ENCODE assay signal across 8 cellular contexts in the genomic region with DNA sequence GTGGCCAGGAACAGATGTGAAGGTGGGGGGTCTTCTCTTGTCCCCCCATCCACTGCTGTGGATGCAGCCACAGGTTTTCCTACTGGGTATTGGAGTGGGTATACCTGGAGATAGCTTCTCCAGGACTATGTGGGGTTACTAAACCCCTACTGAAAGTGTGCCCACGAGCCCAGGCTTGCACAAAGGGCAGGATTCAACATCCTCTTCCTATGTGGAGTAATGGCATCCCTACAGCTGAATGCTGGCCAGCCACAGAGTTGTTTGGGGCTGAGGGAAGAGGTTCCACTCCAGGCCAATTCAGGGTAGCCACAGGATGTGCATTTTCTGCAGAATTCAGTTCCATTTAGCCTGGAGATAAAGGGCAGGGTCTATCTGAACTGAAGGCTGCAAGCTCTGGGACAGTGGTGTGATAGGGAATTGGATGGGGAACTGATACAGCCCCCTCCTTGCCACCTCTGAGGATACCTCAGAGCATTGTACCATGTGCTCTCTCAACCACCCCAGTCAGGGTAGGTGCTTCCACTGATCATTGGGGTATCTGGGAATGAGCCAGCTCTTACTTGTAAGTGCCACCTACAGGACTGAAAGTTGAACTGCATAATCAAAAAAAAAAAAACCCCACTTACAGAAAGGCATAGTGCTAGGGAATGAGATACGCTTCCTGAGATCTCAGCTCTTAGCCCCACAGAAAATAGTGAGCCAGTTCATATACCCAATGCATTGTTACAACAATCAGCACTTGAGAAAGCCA.
DNase-seq lines count a peak whose midpoint lies in the region; ATAC-seq and TF ChIP-seq lines count a peak whose summit lies in the region.

No MANE protein-coding gene starts in this region.

- WGBS in transverse colon (ENCODE audit: low coverage in 1 of 2), 2 donors = 73 to 100% methylated on average over 1 to 2 of the region's 2 CpGs

- H3K9me3 Mint-ChIP-seq in activated naive CD8-positive, alpha-beta T cell treated with anti-CD3 and anti-CD28 coated beads, Interleukin-2, amount 50 U/mL, for 24 hours = no peaks in the 10 kb centered on the region
- H3K9me3 Mint-ChIP-seq in activated naive CD8-positive, alpha-beta T cell treated with anti-CD3 and anti-CD28 coated beads for 36 hours = peaks cover 3% of the 10 kb centered on the region

- no peaks in the 10 kb centered on the region for H3K36me3 Mint-ChIP-seq in activated naive CD8-positive, alpha-beta T cell treated with anti-CD3 and anti-CD28 coated beads, Interleukin-2, amount 50 U/mL, for 24 hours (ENCODE audit: low read depth)
- no peaks in the 10 kb centered on the region for H3K36me3 Mint-ChIP-seq in activated naive CD8-positive, alpha-beta T cell treated with anti-CD3 and anti-CD28 coated beads for 36 hours

- TF ChIP-seq CTCF in LNCAP (IDR thresholded peaks at IDR 0.05) (peak; percentile 40; the same call in 1 of the 2 replicates), transverse colon (IDR thresholded peaks at IDR 0.05) (peak in 3 of 5 experiments; percentile 17 to 25 (median 18))

- H3K27ac ChIP-seq in transverse colon = no peak overlapping the region

- H3K9me3 ChIP-seq in transverse colon = no peaks in the 10 kb centered on the region

- H3K4me1 ChIP-seq in transverse colon = peaks cover 0 to 4% (median 0%) of the 10 kb centered on the region in 4 donors

- peak; percentile 52 for ATAC-seq in activated naive CD8-positive, alpha-beta T cell treated with anti-CD3 and anti-CD28 coated beads, Interleukin-2, amount 50 U/mL, for 24 hours
- ATAC-seq in GM21381 (IDR thresholded peaks at IDR 0.05; ENCODE audit: unreplicated experiment) = no peak

- H3K27ac Mint-ChIP-seq in activated naive CD8-positive, alpha-beta T cell treated with anti-CD3 and anti-CD28 coated beads, Interleukin-2, amount 50 U/mL, for 24 hours = no peak overlapping the region
- H3K27ac Mint-ChIP-seq in activated naive CD8-positive, alpha-beta T cell treated with anti-CD3 and anti-CD28 coated beads for 36 hours = no peak overlapping the region

- H3K36me3 ChIP-seq in transverse colon = no peaks in the 10 kb centered on the region

- H3K27me3 ChIP-seq in transverse colon = no peaks in the 10 kb centered on the region

- intact Hi-C loops in transverse colon (cut with DNase I; ENCODE audit: low total_unique reads) = no loop called here

- TF ChIP-seq EP300 in transverse colon (IDR thresholded peaks at IDR 0.05; ENCODE audit: low read depth) = no peak

- no peak overlapping the region for H3K4me3 Mint-ChIP-seq in activated naive CD8-positive, alpha-beta T cell treated with anti-CD3 and anti-CD28 coated beads, Interleukin-2, amount 50 U/mL, for 24 hours
- no peak overlapping the region for H3K4me3 Mint-ChIP-seq in activated naive CD8-positive, alpha-beta T cell treated with anti-CD3 and anti-CD28 coated beads for 36 hours

- no peak overlapping the region for H3K4me3 ChIP-seq in transverse colon

- peaks cover 3% of the 10 kb centered on the region for H3K27me3 Mint-ChIP-seq in activated naive CD8-positive, alpha-beta T cell treated with anti-CD3 and anti-CD28 coated beads, Interleukin-2, amount 50 U/mL, for 24 hours
- peaks cover 7% of the 10 kb centered on the region for H3K27me3 Mint-ChIP-seq in activated naive CD8-positive, alpha-beta T cell treated with anti-CD3 and anti-CD28 coated beads for 36 hours

- TF ChIP-seq POLR2A in transverse colon (IDR thresholded peaks at IDR 0.05) = no peak

- peaks cover 5% of the 10 kb centered on the region for H3K4me1 Mint-ChIP-seq in activated naive CD8-positive, alpha-beta T cell treated with anti-CD3 and anti-CD28 coated beads, Interleukin-2, amount 50 U/mL, for 24 hours
- no peaks in the 10 kb centered on the region for H3K4me1 Mint-ChIP-seq in activated naive CD8-positive, alpha-beta T cell treated with anti-CD3 and anti-CD28 coated beads for 36 hours

- no peak for DNase-seq in activated naive CD8-positive, alpha-beta T cell treated with anti-CD3 and anti-CD28 coated beads, Interleukin-2, amount 50 U/mL, for 24 hours
- no peak for DNase-seq in activated naive CD8-positive, alpha-beta T cell treated with anti-CD3 and anti-CD28 coated beads for 36 hours
- peak; percentile 65 for DNase-seq in dermis blood vessel endothelial cell
- DNase-seq in transverse colon = no peak
- no peak for DNase-seq in NCI-H774 (lab: John Stamatoyannopoulos, UW)
- DNase-seq in HK-2 (ENCODE audit: unreplicated experiment) = no peak

- in situ Hi-C loops in transverse colon (cut with MboI; ENCODE audit: low pct_ligation_motif_present in 1 of 4, low pct_unique_long_range_greater_than_20kb in 1 of 4, low sequenced_read_pairs in 3 of 4) = no loop called here
